Comparison of ENCODE assay signal across 16 cellular contexts in genomic region chr5:2135354-2135753, GRCh38.
"Had no signal": no experiment of that assay in that cellular context is flagged by ENCODE, and none has a peak within 500 bp of the region (broad histone marks: within the 10 kb centered on the region; RNA-seq: fewer than 3 reads in every experiment).

No MANE protein-coding gene starts in this region.

- H3K27me3 Mint-ChIP-seq: stimulated activated naive B cell treated with anti-CD40 and anti-IgM and Interleukin-4, amounts not matched to agents 10 μg/mL and 1 μg/mL and 100 μg/mL, for 72 hours had no signal

- H3K27ac ChIP-seq: dorsolateral prefrontal cortex, epithelial cell of prostate, lower lobe of right lung, pancreas, thoracic aorta, VCaP had no signal

- FAIRE-seq: islet of Langerhans, pancreas had no signal

- H3K4me1 ChIP-seq: lower lobe of right lung, pancreas, right lobe of liver had no signal

- H3K27ac Mint-ChIP-seq: stimulated activated naive B cell treated with anti-CD40 and anti-IgM and Interleukin-4, amounts not matched to agents 10 μg/mL and 1 μg/mL and 100 μg/mL, for 72 hours had no signal

- DNase-seq: activated CD4-positive, alpha-beta T cell treated with anti-CD3 and anti-CD28 coated beads for 1 hour; amygdala; caudate nucleus; hippocampal formation; left colon; lower lobe of right lung; midbrain; pancreas; right lobe of liver; stimulated activated naive B cell treated with anti-CD40 and anti-IgM and Interleukin-4, amounts not matched to agents 10 μg/mL and 1 μg/mL and 100 μg/mL, for 72 hours had no signal

- H3K4me3 Mint-ChIP-seq: activated naive CD8-positive, alpha-beta T cell; stimulated activated naive B cell treated with anti-CD40 and anti-IgM and Interleukin-4, amounts not matched to agents 10 μg/mL and 1 μg/mL and 100 μg/mL, for 72 hours had no signal

- H3K36me3 Mint-ChIP-seq: activated naive CD8-positive, alpha-beta T cell; stimulated activated naive B cell treated with anti-CD40 and anti-IgM and Interleukin-4, amounts not matched to agents 10 μg/mL and 1 μg/mL and 100 μg/mL, for 72 hours had no signal

- H3K9me3 ChIP-seq: lower lobe of right lung, pancreas, right lobe of liver, thoracic aorta had no signal

- H3K27me3 ChIP-seq: right lobe of liver had no signal

- H3K4me3 ChIP-seq: dorsolateral prefrontal cortex, lower lobe of right lung, pancreas, right lobe of liver, thoracic aorta had no signal

- ATAC-seq: left colon; lower lobe of right lung; pancreas; stimulated activated naive B cell treated with anti-CD40 and anti-IgM and Interleukin-4, amounts not matched to agents 10 μg/mL and 1 μg/mL and 100 μg/mL, for 72 hours had no signal

- H3K36me3 ChIP-seq: lower lobe of right lung, pancreas, right lobe of liver, thoracic aorta had no signal
